34 cellular contexts compared by ENCODE assay signal in the genomic region with DNA sequence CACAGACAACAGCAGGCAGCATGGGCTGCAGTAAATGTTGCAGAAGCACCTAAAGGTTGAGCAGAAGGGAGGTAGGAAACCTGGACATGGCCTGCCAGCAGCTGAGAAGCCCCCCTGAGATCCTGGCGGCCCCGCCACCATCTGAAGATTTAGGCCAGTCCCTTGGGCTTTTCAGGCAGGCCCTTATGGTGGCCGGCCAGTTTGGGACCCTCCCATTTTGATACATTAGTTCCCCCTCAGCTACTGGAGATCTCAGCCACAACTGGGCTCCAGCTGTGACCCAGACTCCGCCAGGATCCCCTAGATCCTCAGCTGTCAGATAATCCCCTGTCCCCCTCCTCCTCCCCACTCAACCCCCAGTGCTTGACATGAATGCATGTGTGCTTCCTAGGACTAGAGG.
"Had no signal": no experiment of that assay in that cellular context is flagged by ENCODE, and none has a peak within 500 bp of the region (broad histone marks: within the 10 kb centered on the region; RNA-seq: fewer than 3 reads in every experiment).

No MANE protein-coding gene starts in this region.

- H3K4me3 ChIP-seq: adrenal gland, body of pancreas, breast epithelium, SJSA1 had no signal

- H3K36me3 ChIP-seq: adrenal gland, breast epithelium, SJSA1 had no signal

- H3K27ac ChIP-seq: adrenal gland, body of pancreas, breast epithelium, SJSA1, VCaP had no signal

- H3K4me3 Mint-ChIP-seq: activated B cell treated with CpG ODN at 0.5 μM for 24 hours; activated CD8-positive, alpha-beta T cell treated with anti-CD3 and anti-CD28 coated beads for 36 hours; activated naive CD8-positive, alpha-beta T cell treated with anti-CD3 and anti-CD28 coated beads, Interleukin-2, amount 10 ng/mL, durations not matched to agents 7 days and 5 days; activated T-helper 1 cell treated with anti-CD3 and anti-CD28 coated beads, Interleukin-12 subunit alpha, Interleukin-12 subunit beta, Interleukin-2, Interleukin-4 antibody, amounts not matched to agents 30 ng/mL and 10 ng/mL and 1 ng/mL, durations not matched to agents 14 hours and 24 hours and 36 hours had no signal

- H3K27me3 Mint-ChIP-seq: activated B cell treated with CpG ODN at 0.5 μM for 24 hours; activated CD8-positive, alpha-beta T cell treated with anti-CD3 and anti-CD28 coated beads for 36 hours; activated naive CD8-positive, alpha-beta T cell treated with anti-CD3 and anti-CD28 coated beads, Interleukin-2, amount 10 ng/mL, durations not matched to agents 7 days and 5 days had no signal

- ATAC-seq: body of pancreas, Panc1 had no signal

- H3K27me3 ChIP-seq: adrenal gland, body of pancreas, breast epithelium, SJSA1 had no signal

- H3K9me3 Mint-ChIP-seq: activated CD8-positive, alpha-beta T cell treated with anti-CD3 and anti-CD28 coated beads for 36 hours; activated naive CD8-positive, alpha-beta T cell treated with anti-CD3 and anti-CD28 coated beads, Interleukin-2, amount 10 ng/mL, durations not matched to agents 7 days and 5 days; activated T-helper 1 cell treated with anti-CD3 and anti-CD28 coated beads, Interleukin-12 subunit alpha, Interleukin-12 subunit beta, Interleukin-2, Interleukin-4 antibody, amounts not matched to agents 30 ng/mL and 10 ng/mL and 1 ng/mL, durations not matched to agents 14 hours and 24 hours and 36 hours had no signal

- H3K4me1 ChIP-seq: adrenal gland, body of pancreas, breast epithelium, SJSA1 had no signal

- H3K27ac Mint-ChIP-seq: activated B cell treated with CpG ODN at 0.5 μM for 24 hours; activated naive CD8-positive, alpha-beta T cell treated with anti-CD3 and anti-CD28 coated beads, Interleukin-2, amount 10 ng/mL, durations not matched to agents 7 days and 5 days had no signal

- H3K36me3 Mint-ChIP-seq: activated naive CD8-positive, alpha-beta T cell treated with anti-CD3 and anti-CD28 coated beads, Interleukin-2, amount 10 ng/mL, durations not matched to agents 7 days and 5 days had no signal

- DNase-seq: activated B cell treated with CpG ODN at 0.5 μM for 24 hours; activated CD4-positive, alpha-beta T cell treated with anti-CD3 and anti-CD28 coated beads for 4 hours; activated CD4-positive, alpha-beta T cell treated with anti-CD3 and anti-CD28 coated beads, Interleukin-2, amount 50 U/mL, for 1 hour; activated CD4-positive, CD25-positive, alpha-beta regulatory T cell treated with anti-CD3 and anti-CD28 coated beads, Interleukin-2, amount 50 U/mL, for 72 hours; activated CD8-positive, alpha-beta T cell treated with anti-CD3 and anti-CD28 coated beads for 36 hours; activated effector memory CD4-positive, alpha-beta T cell treated with anti-CD3 and anti-CD28 coated beads, Interleukin-2, amount 50 U/mL, for 16 hours; activated naive CD4-positive, alpha-beta T cell; activated naive CD8-positive, alpha-beta T cell treated with anti-CD3 and anti-CD28 coated beads, Interleukin-2, amount 10 ng/mL, durations not matched to agents 7 days and 5 days; activated T-cell treated with anti-CD3 and anti-CD28 coated beads, Interleukin-2, amount 50 U/mL, for 1 hour; body of pancreas; caudate nucleus; cerebellar nuclear complex; Karpas-422; KBM-7; NCI-H1105; NCI-H1417 treated with DMSO at 0.1 percent for 48 hours; NCI-H187 treated with DMSO at 0.1 percent for 48 hours; NCI-H2081; NCI-H2171 treated with DMSO at 0.1 percent for 48 hours; NCI-H2227 treated with DMSO at 0.1 percent for 48 hours; NCI-H446; NCI-H510A treated with DMSO at 0.1 percent for 48 hours; NCI-H69; SHP77 treated with DMSO at 0.1 percent for 48 hours; SW 1271; T-helper 1 cell; T-helper 2 cell; T-helper 9 cell had no signal

- H3K9me3 ChIP-seq: adrenal gland, body of pancreas, SJSA1 had no signal
